Comparison of ENCODE assay signal across 8 cellular contexts in the genomic region with DNA sequence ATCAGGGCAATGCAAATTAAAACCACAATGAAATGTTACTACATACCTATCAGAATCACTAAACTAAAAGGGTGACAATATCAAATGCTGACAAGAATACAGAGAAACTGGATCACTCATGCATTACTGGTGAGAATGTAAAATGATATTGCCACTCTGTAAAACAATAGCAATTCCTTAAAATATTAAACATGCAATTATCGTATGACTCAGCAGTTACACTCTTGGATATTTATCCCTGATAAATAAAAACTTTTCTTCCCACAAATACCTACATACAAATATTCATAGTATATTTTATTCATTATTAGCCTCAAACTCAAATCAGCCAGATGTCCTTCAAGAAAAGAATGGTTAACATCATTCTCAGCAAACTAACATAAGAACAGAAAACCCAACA. TPM values are rescaled to one million over a fixed set of nuclear protein-coding genes. Genes with fewer than 3 reads are reported as not detected.
"Had no signal": no experiment of that assay in that cellular context is flagged by ENCODE, and none has a peak within 500 bp of the region (broad histone marks: within the 10 kb centered on the region; RNA-seq: fewer than 3 reads in every experiment).

No MANE protein-coding gene starts in this region.

- H3K4me3 Mint-ChIP-seq: IgD-negative memory B cell had no signal

- H3K36me3 Mint-ChIP-seq: IgD-negative memory B cell had no signal

- H3K27ac Mint-ChIP-seq: IgD-negative memory B cell had no signal

- H3K4me1 Mint-ChIP-seq: IgD-negative memory B cell had no signal

- ATAC-seq: HepG2 had no signal

- H3K27ac ChIP-seq: HL-60, KMS-11 had no signal

- H3K4me2 ChIP-seq: KMS-11 had no signal

- DNase-seq: KBM-7, KG1 had no signal

- FAIRE-seq: HepG2, HTR-8/SVneo had no signal

- H3K9ac ChIP-seq: KMS-11 had no signal

RNA-seq across cellular contexts. Expression of a gene that starts 25.9 kb away (rescaled TPM):
- total RNA-seq: HepG2, HT-29 had no signal
